In genomic region chr17:32342603-32343325, GRCh38 we compare ENCODE assay signal across 7 cellular contexts. TPM values are rescaled to one million over a fixed set of nuclear protein-coding genes. Genes with fewer than 3 reads are reported as not detected.
DNase-seq lines count a peak whose midpoint lies in the region; ATAC-seq and TF ChIP-seq lines count a peak whose summit lies in the region.

No MANE protein-coding gene starts in this region.

- no peak for TF ChIP-seq CTCF in HL-60 (IDR thresholded peaks at IDR 0.05; ENCODE audit: insufficient read depth, low read length)
- TF ChIP-seq CTCF in fibroblast of pulmonary artery (IDR thresholded peaks at IDR 0.05; ENCODE audit: low read length, missing control alignments), result no peak
- TF ChIP-seq CTCF in smooth muscle cell (IDR thresholded peaks at IDR 0.05; ENCODE audit: borderline replicate concordance, insufficient read depth, poor library complexity, severe bottlenecking), result no peak

- DNase-seq in HL-60 (ENCODE audit: low read depth in 1 of 2, low spot score in 1 of 2), result no peak
- peak; percentile 13 for DNase-seq in SW480 (ENCODE audit: low spot score)
- no peak for DNase-seq in fibroblast of pulmonary artery (ENCODE audit: low read depth)
- no peak for DNase-seq in smooth muscle cell (lab: John Stamatoyannopoulos, UW; ENCODE audit: unreplicated experiment)
- DNase-seq in H4 (ENCODE audit: low spot score), result no peak
- DNase-seq in NOMO-1 treated with DMSO at 0.1 percent for 48 hours (lab: John Stamatoyannopoulos, UW; ENCODE audit: unreplicated experiment), result no peak

- peaks cover 6% of the 10 kb centered on the region for H3K4me1 ChIP-seq in smooth muscle cell (ENCODE audit: low read depth)

- no peaks in the 10 kb centered on the region for H3K9me3 ChIP-seq in smooth muscle cell (replicated peaks; ENCODE audit: low read depth)

- H3F3A ChIP-seq in smooth muscle cell (ENCODE audit: low read depth), result no peaks in the 10 kb centered on the region

- 88% methylated on average over 14 of the region's 14 CpGs for WGBS in smooth muscle cell (ENCODE audit: low lambda C conversion rate)

- H3K27ac ChIP-seq in HL-60 (replicated peaks) (peak overlapping the region; percentile 75), smooth muscle cell (ENCODE audit: low read depth) (no peak overlapping the region)

- H3K36me3 ChIP-seq in smooth muscle cell (ENCODE audit: low read depth), result no peaks in the 10 kb centered on the region

- H3K27me3 ChIP-seq in HL-60 (ENCODE audit: insufficient read depth, poor library complexity, severe bottlenecking) (no peaks in the 10 kb centered on the region), smooth muscle cell (ENCODE audit: low read depth) (no peaks in the 10 kb centered on the region)

- no peak for ATAC-seq in esophagus mucosa

- peak overlapping the region; percentile 98 for H2AFZ ChIP-seq in smooth muscle cell (ENCODE audit: low read depth)

- H4K20me1 ChIP-seq in smooth muscle cell (ENCODE audit: low read depth), result no peaks in the 10 kb centered on the region

- H3K79me2 ChIP-seq in smooth muscle cell (ENCODE audit: low read depth), result no peaks in the 10 kb centered on the region

- H3K9ac ChIP-seq in smooth muscle cell (ENCODE audit: low read depth), result no peak overlapping the region

- H3K4me3 ChIP-seq in HL-60 (replicated peaks; ENCODE audit: insufficient read depth, low read length) (peak overlapping the region; percentile 66), fibroblast of pulmonary artery (replicated peaks; ENCODE audit: low read depth, low read length) (peak overlapping the region; percentile 70), smooth muscle cell (peak overlapping the region; percentile 63)

- H3K4me2 ChIP-seq in smooth muscle cell, result peak overlapping the region; percentile 91

RNA-seq across cellular contexts. Expression of gene C17orf75, which starts 0.8 kb away (rescaled TPM):
- total RNA-seq in smooth muscle cell (15.2 and 19.0 TPM in 2 replicates), esophagus mucosa (11.6 TPM)
- polyA plus RNA-seq in smooth muscle cell, result 10.2 and 15.1 TPM in 2 replicates
- 20.0 and 24.9 TPM in 2 replicates for total RNA-seq in H4 (2014; rRNA removed; shearing (Covaris generic))

RNA-seq across cellular contexts. Expression of gene ZNF207, which starts 7.2 kb away (rescaled TPM):
- 158 and 196 TPM in 2 replicates for total RNA-seq in smooth muscle cell
- polyA plus RNA-seq in smooth muscle cell, result 84.3 and 104 TPM in 2 replicates
- total RNA-seq in H4 (2014; rRNA removed; shearing (Covaris generic)), result 145 and 203 TPM in 2 replicates
- 131 TPM for total RNA-seq in esophagus mucosa
